Comparison of ENCODE assay signal across 26 cellular contexts in the genomic region with DNA sequence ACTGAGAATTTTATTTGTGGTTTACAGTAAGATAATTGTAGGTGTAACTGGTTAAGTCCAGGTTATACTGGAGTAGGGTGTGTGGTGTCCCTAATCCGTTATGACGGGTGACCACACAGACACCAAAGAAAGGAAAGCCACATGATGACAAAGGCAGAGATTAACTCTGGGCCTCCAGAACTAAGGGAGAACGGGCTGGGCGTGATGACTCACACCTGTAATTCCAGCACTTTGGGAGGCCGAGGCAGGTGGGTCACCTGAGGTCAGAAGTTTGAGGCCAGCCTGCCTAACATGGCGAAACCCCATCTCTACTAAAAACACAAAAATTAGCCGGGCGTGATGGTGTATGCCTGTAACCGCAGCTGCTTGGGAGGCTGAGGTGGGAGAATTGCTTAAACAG. TPM values are rescaled to one million over a fixed set of nuclear protein-coding genes. Genes with fewer than 3 reads are reported as not detected.
DNase-seq lines count a peak whose midpoint lies in the region; ATAC-seq and TF ChIP-seq lines count a peak whose summit lies in the region.
"Had no signal": no experiment of that assay in that cellular context is flagged by ENCODE, and none has a peak within 500 bp of the region (broad histone marks: within the 10 kb centered on the region; RNA-seq: fewer than 3 reads in every experiment).

No MANE protein-coding gene starts in this region.

- H3K27ac Mint-ChIP-seq in activated naive CD8-positive, alpha-beta T cell treated with anti-CD3 and anti-CD28 coated beads, Interleukin-2, amount 50 U/mL, for 24 hours = no peak overlapping the region
- H3K27ac Mint-ChIP-seq: activated CD8-positive, alpha-beta T cell treated with anti-CD3 and anti-CD28 coated beads for 36 hours; activated naive CD4-positive, alpha-beta T cell treated with anti-CD3 and anti-CD28 coated beads, Interleukin-2, amount 50 U/mL, for 24 hours; natural killer cell treated with Interleukin-12 subunit alpha and Interleukin-12 subunit beta and Interleukin-15 and Interleukin-18, amount 100 ng/mL, for 72 hours; stimulated activated naive B cell treated with anti-CD40 and anti-IgM and Interleukin-4, amounts not matched to agents 10 μg/mL and 1 μg/mL and 100 μg/mL, for 72 hours; T-helper 17 cell had no signal

- no peak for TF ChIP-seq CTCF in PC-3 (conservative IDR thresholded peaks at IDR 0.05; ENCODE audit: low read depth, low read length)

- peak; percentile 18 for DNase-seq in DMS53 treated with DMSO at 0.1 percent for 48 hours (lab: John Stamatoyannopoulos, UW; ENCODE audit: unreplicated experiment)
- peak; percentile 55 for DNase-seq in PC-3
- peak; percentile 44 to 46 for DNase-seq in trophoblast cell
- DNase-seq in GOT3 (lab: John Stamatoyannopoulos, UW) = no peak
- DNase-seq in stimulated activated CD4-positive, alpha-beta T cell treated with anti-CD3 and anti-CD28 coated beads, Interleukin-1b, Interleukin-23, amount 100 ng/mL, for 48 hours = no peak
- DNase-seq in activated naive CD8-positive, alpha-beta T cell treated with anti-CD3 and anti-CD28 coated beads, Interleukin-2, amount 50 U/mL, for 24 hours = no peak
- DNase-seq: activated CD8-positive, alpha-beta T cell treated with anti-CD3 and anti-CD28 coated beads for 36 hours; activated T-cell treated with anti-CD3 and anti-CD28 coated beads, Interleukin-2, amount 50 U/mL, for 48 hours; colonic mucosa; Kasumi-1; mesenchymal stem cell; NCI-H1436 treated with DMSO at 0.1 percent for 48 hours; NCI-H2171 treated with DMSO at 0.1 percent for 48 hours; NCI-H526 treated with DMSO at 0.1 percent for 48 hours; SIG-M5; stimulated activated naive B cell treated with anti-CD40 and anti-IgM and Interleukin-4, amounts not matched to agents 10 μg/mL and 1 μg/mL and 100 μg/mL, for 72 hours; T-helper 17 cell; tibial artery had no signal

- H3K23ac ChIP-seq in trophoblast cell (ENCODE audit: low read length) = no peak overlapping the region

- no peak overlapping the region for H3K18ac ChIP-seq in trophoblast cell (ENCODE audit: low read length)

- no peak overlapping the region for H4K91ac ChIP-seq in trophoblast cell (ENCODE audit: low read depth, low read length)

- H3K9me3 ChIP-seq in PC-3 (ENCODE audit: low read length) = no peaks in the 10 kb centered on the region
- no peaks in the 10 kb centered on the region for H3K9me3 ChIP-seq in trophoblast cell (ENCODE audit: insufficient read depth, low read depth, low read length)
- H3K9me3 ChIP-seq: colonic mucosa, tibial artery had no signal

- H3K4me2 ChIP-seq in PC-3 (ENCODE audit: low read length) (no peak overlapping the region), trophoblast cell (ENCODE audit: low read length) (no peak overlapping the region)

- no peak overlapping the region for H4K8ac ChIP-seq in trophoblast cell (ENCODE audit: low read depth, low read length)

- POLR2A ChIA-PET in PC-3 (lab: Charles Lee; ENCODE audit: unreplicated experiment) = no interaction called here

- H3K79me1 ChIP-seq in trophoblast cell (ENCODE audit: low read length) = no peaks in the 10 kb centered on the region

- no peak overlapping the region for H3K14ac ChIP-seq in trophoblast cell (ENCODE audit: low read length)

- CTCF ChIA-PET in PC-3 (lab: Charles Lee) = no interaction called here

- no peaks in the 10 kb centered on the region for H3K36me3 ChIP-seq in PC-3 (ENCODE audit: low read depth, low read length)
- no peaks in the 10 kb centered on the region for H3K36me3 ChIP-seq in trophoblast cell (ENCODE audit: control insufficient read depth in 1 of 2, insufficient read depth in 2 of 2, low read length in 2 of 2)
- H3K36me3 ChIP-seq: colonic mucosa, tibial artery had no signal

- H3K9ac ChIP-seq in PC-3 (ENCODE audit: low read length) = no peak overlapping the region
- H3K9ac ChIP-seq in trophoblast cell (ENCODE audit: low read length) = no peak overlapping the region
- H3K9ac ChIP-seq: parathyroid adenoma had no signal

- peaks cover 3% of the 10 kb centered on the region; the same call in 1 of the 2 replicates for H3K4me1 ChIP-seq in PC-3 (ENCODE audit: insufficient read depth, low read length)
- no peaks in the 10 kb centered on the region for H3K4me1 ChIP-seq in trophoblast cell (ENCODE audit: control insufficient read depth in 1 of 2, insufficient read depth in 2 of 2, low read length in 2 of 2)
- H3K4me1 ChIP-seq: parathyroid adenoma, tibial artery had no signal

- H3K4me3 Mint-ChIP-seq in activated naive CD8-positive, alpha-beta T cell treated with anti-CD3 and anti-CD28 coated beads, Interleukin-2, amount 50 U/mL, for 24 hours = no peak overlapping the region
- H3K4me3 Mint-ChIP-seq: activated CD8-positive, alpha-beta T cell treated with anti-CD3 and anti-CD28 coated beads for 36 hours; activated naive CD4-positive, alpha-beta T cell treated with anti-CD3 and anti-CD28 coated beads, Interleukin-2, amount 50 U/mL, for 24 hours; natural killer cell treated with Interleukin-12 subunit alpha and Interleukin-12 subunit beta and Interleukin-15 and Interleukin-18, amount 100 ng/mL, for 72 hours; stimulated activated naive B cell treated with anti-CD40 and anti-IgM and Interleukin-4, amounts not matched to agents 10 μg/mL and 1 μg/mL and 100 μg/mL, for 72 hours; T-helper 17 cell had no signal

- H3K27me3 Mint-ChIP-seq in activated naive CD8-positive, alpha-beta T cell treated with anti-CD3 and anti-CD28 coated beads, Interleukin-2, amount 50 U/mL, for 24 hours = no peaks in the 10 kb centered on the region
- H3K27me3 Mint-ChIP-seq: activated CD8-positive, alpha-beta T cell treated with anti-CD3 and anti-CD28 coated beads for 36 hours; activated naive CD4-positive, alpha-beta T cell treated with anti-CD3 and anti-CD28 coated beads, Interleukin-2, amount 50 U/mL, for 24 hours; natural killer cell treated with Interleukin-12 subunit alpha and Interleukin-12 subunit beta and Interleukin-15 and Interleukin-18, amount 100 ng/mL, for 72 hours; stimulated activated naive B cell treated with anti-CD40 and anti-IgM and Interleukin-4, amounts not matched to agents 10 μg/mL and 1 μg/mL and 100 μg/mL, for 72 hours; T-helper 17 cell had no signal

- H4K12ac ChIP-seq in trophoblast cell (ENCODE audit: low read depth, low read length) = no peak overlapping the region

- H3K9me3 Mint-ChIP-seq in activated naive CD8-positive, alpha-beta T cell treated with anti-CD3 and anti-CD28 coated beads, Interleukin-2, amount 50 U/mL, for 24 hours = no peaks in the 10 kb centered on the region
- H3K9me3 Mint-ChIP-seq: activated CD8-positive, alpha-beta T cell treated with anti-CD3 and anti-CD28 coated beads for 36 hours; activated naive CD4-positive, alpha-beta T cell treated with anti-CD3 and anti-CD28 coated beads, Interleukin-2, amount 50 U/mL, for 24 hours; natural killer cell treated with Interleukin-12 subunit alpha and Interleukin-12 subunit beta and Interleukin-15 and Interleukin-18, amount 100 ng/mL, for 72 hours; stimulated activated naive B cell treated with anti-CD40 and anti-IgM and Interleukin-4, amounts not matched to agents 10 μg/mL and 1 μg/mL and 100 μg/mL, for 72 hours had no signal

- no peak overlapping the region for H2BK120ac ChIP-seq in trophoblast cell (ENCODE audit: insufficient read depth, low read length, poor library complexity)

- H2AK5ac ChIP-seq in trophoblast cell (ENCODE audit: low read length) = no peak overlapping the region

- no peak overlapping the region for H3K27ac ChIP-seq in PC-3 (ENCODE audit: low read length)
- peak overlapping the region; percentile 60 for H3K27ac ChIP-seq in cingulate gyrus (ENCODE audit: low read depth, low read length)
- H3K27ac ChIP-seq in trophoblast cell (ENCODE audit: low read depth, low read length) = no peak overlapping the region
- H3K27ac ChIP-seq: colonic mucosa, parathyroid adenoma, tibial artery had no signal

- no peak overlapping the region for H2BK12ac ChIP-seq in trophoblast cell (ENCODE audit: low read length)

- H2AFZ ChIP-seq in PC-3 (ENCODE audit: low read length) (no peak overlapping the region), trophoblast cell (ENCODE audit: insufficient read depth, low read length, poor library complexity) (no peak overlapping the region)
- H2AFZ ChIP-seq: parathyroid adenoma had no signal

- ATAC-seq in PC-3 (peak; percentile 50; the same call in 1 of the 2 replicates), GM19455 (IDR thresholded peaks at IDR 0.05; ENCODE audit: unreplicated experiment) (no peak)
- ATAC-seq in activated naive CD8-positive, alpha-beta T cell treated with anti-CD3 and anti-CD28 coated beads, Interleukin-2, amount 50 U/mL, for 24 hours = no peak
- ATAC-seq: activated CD8-positive, alpha-beta T cell treated with anti-CD3 and anti-CD28 coated beads for 36 hours; natural killer cell treated with Interleukin-12 subunit alpha and Interleukin-12 subunit beta and Interleukin-15 and Interleukin-18, amount 100 ng/mL, for 72 hours; sciatic nerve; stimulated activated naive B cell treated with anti-CD40 and anti-IgM and Interleukin-4, amounts not matched to agents 10 μg/mL and 1 μg/mL and 100 μg/mL, for 72 hours; T-helper 17 cell had no signal

- no peak overlapping the region for H3K4ac ChIP-seq in trophoblast cell (ENCODE audit: low read depth, low read length)

- WGBS in trophoblast cell (ENCODE audit: extremely low coverage, insufficient coverage, insufficient read length) = no CpG with 5 or more reads among the region's 9 CpGs

- H3K27me3 ChIP-seq in PC-3 (ENCODE audit: low read length) = no peaks in the 10 kb centered on the region
- H3K27me3 ChIP-seq in trophoblast cell (ENCODE audit: insufficient read depth, low read length) = no peaks in the 10 kb centered on the region
- H3K27me3 ChIP-seq: colonic mucosa, tibial artery had no signal

- H3F3A ChIP-seq in PC-3 (ENCODE audit: low read length, unreplicated experiment) = no peaks in the 10 kb centered on the region

- no peaks in the 10 kb centered on the region for H3K9me2 ChIP-seq in PC-3 (replicated peaks; ENCODE audit: low read length)

- H4K20me1 ChIP-seq in PC-3 (ENCODE audit: low read length) = no peaks in the 10 kb centered on the region

- no TSS peak for BruUV-seq in PC-3 (replicated peaks; lab: Mats Ljungman, UMichigan)

- H3K79me2 ChIP-seq in PC-3 (ENCODE audit: low read length) = no peaks in the 10 kb centered on the region
- no peaks in the 10 kb centered on the region for H3K79me2 ChIP-seq in trophoblast cell (ENCODE audit: control insufficient read depth, insufficient read depth, low read length, poor library complexity)
- H3K79me2 ChIP-seq: parathyroid adenoma had no signal

- H3K36me3 Mint-ChIP-seq in activated naive CD8-positive, alpha-beta T cell treated with anti-CD3 and anti-CD28 coated beads, Interleukin-2, amount 50 U/mL, for 24 hours (ENCODE audit: low read depth) = no peaks in the 10 kb centered on the region
- H3K36me3 Mint-ChIP-seq: activated naive CD4-positive, alpha-beta T cell treated with anti-CD3 and anti-CD28 coated beads, Interleukin-2, amount 50 U/mL, for 24 hours; natural killer cell treated with Interleukin-12 subunit alpha and Interleukin-12 subunit beta and Interleukin-15 and Interleukin-18, amount 100 ng/mL, for 72 hours; stimulated activated naive B cell treated with anti-CD40 and anti-IgM and Interleukin-4, amounts not matched to agents 10 μg/mL and 1 μg/mL and 100 μg/mL, for 72 hours had no signal

- intact Hi-C loops in PC-3 (cut with micrococcal nuclease) = no loop called here

- no peak overlapping the region for H2BK5ac ChIP-seq in trophoblast cell (ENCODE audit: low read depth, low read length, poor library complexity)

- H3K4me3 ChIP-seq in PC-3 (ENCODE audit: low read length) (no peak overlapping the region), trophoblast cell (ENCODE audit: low read depth, low read length) (no peak overlapping the region)
- H3K4me3 ChIP-seq: colonic mucosa, tibial artery had no signal

- no peaks in the 10 kb centered on the region for H3K4me1 Mint-ChIP-seq in activated naive CD8-positive, alpha-beta T cell treated with anti-CD3 and anti-CD28 coated beads, Interleukin-2, amount 50 U/mL, for 24 hours
- H3K4me1 Mint-ChIP-seq: activated naive CD4-positive, alpha-beta T cell treated with anti-CD3 and anti-CD28 coated beads, Interleukin-2, amount 50 U/mL, for 24 hours; stimulated activated naive B cell treated with anti-CD40 and anti-IgM and Interleukin-4, amounts not matched to agents 10 μg/mL and 1 μg/mL and 100 μg/mL, for 72 hours had no signal

RNA-seq across cellular contexts. Expression of gene FUT2, which starts 10.2 kb away (rescaled TPM):
- total RNA-seq in PC-3 (2014; rRNA removed) = 0.69 TPM in 1 of 2 replicates, not detected in the other
- polyA plus RNA-seq in trophoblast cell (2013) = not detected in 2 replicates
- total RNA-seq: activated CD8-positive, alpha-beta T cell treated with anti-CD3 and anti-CD28 coated beads for 36 hours; fibroblast of villous mesenchyme; natural killer cell treated with Interleukin-12 subunit alpha and Interleukin-12 subunit beta and Interleukin-15 and Interleukin-18, amount 100 ng/mL, for 72 hours; OCI-LY7; sciatic nerve; T-helper 17 cell had no signal

RNA-seq across cellular contexts. Expression of gene NTN5, which starts 12.8 kb away (rescaled TPM):
- total RNA-seq in PC-3 (2014; rRNA removed) = 0.18 and 0.81 TPM in 2 replicates
- polyA plus RNA-seq in trophoblast cell (2013) = 0.11 and 0.19 TPM in 2 replicates
- total RNA-seq: fibroblast of villous mesenchyme had no signal

RNA-seq across cellular contexts. Expression of gene MAMSTR, which starts 33.9 kb away (rescaled TPM):
- 0.18 and 0.40 TPM in 2 replicates for total RNA-seq in PC-3 (2014; rRNA removed)
- 0.82 and 0.86 TPM in 2 replicates for polyA plus RNA-seq in trophoblast cell (2013)

RNA-seq across cellular contexts. Expression of gene CA11, which starts 39.6 kb away (rescaled TPM):
- 0.63 and 4.1 TPM in 2 replicates for total RNA-seq in PC-3 (2014; rRNA removed)
- 7.2 TPM in 2 replicates for polyA plus RNA-seq in trophoblast cell (2013)

RNA-seq across cellular contexts. Expression of gene DBP, which starts 48.4 kb away (rescaled TPM):
- 9.0 and 12.2 TPM in 2 replicates for total RNA-seq in PC-3 (2014; rRNA removed)
- polyA plus RNA-seq in trophoblast cell (2013) = 0.90 and 0.94 TPM in 2 replicates

Comparison
In these comparisons a context has a peak if more than half of its experiments do, and no peak if none do; other contexts are left out.
1. DNase-seq: peak in DMS53 treated with DMSO at 0.1 percent for 48 hours (single experiment), PC-3 (single experiment) and trophoblast cell (2 of 2); none in GOT3 (single experiment), stimulated activated CD4-positive, alpha-beta T cell treated with anti-CD3 and anti-CD28 coated beads, Interleukin-1b, Interleukin-23, amount 100 ng/mL, for 48 hours (single experiment) and activated naive CD8-positive, alpha-beta T cell treated with anti-CD3 and anti-CD28 coated beads, Interleukin-2, amount 50 U/mL, for 24 hours (single experiment).